In genomic region chr3:113847664-113848461, GRCh38 we compare ENCODE assay signal across 21 cellular contexts. TPM values are rescaled to one million over a fixed set of nuclear protein-coding genes. Genes with fewer than 3 reads are reported as not detected.
DNase-seq lines count a peak whose midpoint lies in the region; ATAC-seq and TF ChIP-seq lines count a peak whose summit lies in the region.
"Had no signal": no experiment of that assay in that cellular context is flagged by ENCODE, and none has a peak within 500 bp of the region (broad histone marks: within the 10 kb centered on the region; RNA-seq: fewer than 3 reads in every experiment).

No MANE protein-coding gene starts in this region.

- H3K27ac ChIP-seq in transverse colon = peak overlapping the region; percentile 60 to 76 (median 72)
- H3K27ac ChIP-seq: VCaP had no signal

- no peaks in the 10 kb centered on the region for H3K9me3 ChIP-seq in transverse colon
- H3K9me3 ChIP-seq: BE2C had no signal

- H3K4me3 ChIP-seq in transverse colon = no peak overlapping the region
- H3K4me3 ChIP-seq: GM12878 had no signal

- no peak for TF ChIP-seq POLR2A in transverse colon (IDR thresholded peaks at IDR 0.05)

- H3K27me3 ChIP-seq in transverse colon = no peaks in the 10 kb centered on the region

- intact Hi-C loops in left colon (cut with DNase I, micrococcal nuclease) = loop anchor here in 1 of 2 donors (10.0 kb wide), 1 partner anchor 113 kb away; no protein-coding TSS in a partner anchor
- intact Hi-C loops in transverse colon (cut with DNase I; ENCODE audit: low total_unique reads) = no loop called here

- in situ Hi-C loops in T47D (cut with HindIII; ENCODE audit: low pct_unique_long_range_greater_than_20kb, low sequenced_read_pairs) = no loop called here
- in situ Hi-C loops in transverse colon (cut with MboI; ENCODE audit: low pct_ligation_motif_present in 1 of 4, low pct_unique_long_range_greater_than_20kb in 1 of 4, low sequenced_read_pairs in 3 of 4) = loop anchor here in 2 of 4 donors (5.0 to 10.0 kb wide), 2 partner anchors 64 to 67 kb away; no protein-coding TSS in a partner anchor

- TF ChIP-seq EP300 in transverse colon (IDR thresholded peaks at IDR 0.05; ENCODE audit: low read depth) = no peak

- peaks cover 0 to 19% (median 8%) of the 10 kb centered on the region in 4 donors for H3K4me1 ChIP-seq in transverse colon
- H3K4me1 ChIP-seq: BE2C had no signal

- TF ChIP-seq CTCF in transverse colon (IDR thresholded peaks at IDR 0.05) = no peak

- DNase-seq in LoVo (ENCODE audit: low spot score) = peak; percentile 49
- DNase-seq in T47D (ENCODE audit: low read depth in 1 of 2, low spot score in 1 of 2) = peak; percentile 25 to 60
- DNase-seq in left colon = no peak
- no peak for DNase-seq in transverse colon
- DNase-seq in stimulated activated CD4-positive, alpha-beta T cell treated with anti-CD3 and anti-CD28 coated beads, Interleukin-2, amount 100 ng/mL, for 48 hours = no peak
- no peak for DNase-seq in 8988T
- no peak for DNase-seq in activated CD4-positive, alpha-beta T cell treated with anti-CD3 and anti-CD28 coated beads, Interleukin-2, amount 50 U/mL, for 4 hours
- DNase-seq in activated CD4-positive, CD25-positive, alpha-beta regulatory T cell (lab: John Stamatoyannopoulos, UW) = no peak
- DNase-seq: activated CD8-positive, alpha-beta T cell treated with anti-CD3 and anti-CD28 coated beads for 36 hours; activated T-cell treated with anti-CD3 and anti-CD28 coated beads, Interleukin-2, amount 50 U/mL, for 48 hours; BE2C; erythroblast; GF-D8; naive thymus-derived CD8-positive, alpha-beta T cell; NCI-H1436 treated with DMSO at 0.1 percent for 48 hours; NCI-H446; NK-92 treated with Interleukin-12 subunit alpha and Interleukin-12 subunit beta, amount 100 ng/mL, for 24 hours; Right ventricle myocardium superior; T-helper 1 cell had no signal

- 25 to 51% methylated on average over 2 of the region's 2 CpGs for WGBS in transverse colon (ENCODE audit: low coverage in 1 of 2), 2 donors

- peak; percentile 94 for ATAC-seq in left colon
- ATAC-seq: activated CD8-positive, alpha-beta T cell treated with anti-CD3 and anti-CD28 coated beads for 36 hours; GM12878; naive thymus-derived CD8-positive, alpha-beta T cell had no signal

- no peaks in the 10 kb centered on the region for H3K36me3 ChIP-seq in transverse colon
- H3K36me3 ChIP-seq: BE2C had no signal

RNA-seq across cellular contexts. Expression of gene GRAMD1C, which starts 9.3 kb away (rescaled TPM):
- total RNA-seq in left colon = 10 to 100 TPM in 1 of 2 donors, 1 to 10 TPM in 1; 8.2 to 16.1 TPM
- 10 to 100 TPM in 3 of 4 donors, 1 to 10 TPM in 1; 2.6 to 24.5 (median 13.3) TPM for total RNA-seq in transverse colon

Comparison
In these comparisons a context has a peak if more than half of its experiments do, and no peak if none do; other contexts are left out.
1. DNase-seq: peak in LoVo (single experiment) and T47D (2 of 2); none in left colon (0 of 2), transverse colon (single experiment), stimulated activated CD4-positive, alpha-beta T cell treated with anti-CD3 and anti-CD28 coated beads, Interleukin-2, amount 100 ng/mL, for 48 hours (0 of 2), 8988T (single experiment), activated CD4-positive, alpha-beta T cell treated with anti-CD3 and anti-CD28 coated beads, Interleukin-2, amount 50 U/mL, for 4 hours (0 of 2) and activated CD4-positive, CD25-positive, alpha-beta regulatory T cell (0 of 4).